In the genomic region with DNA sequence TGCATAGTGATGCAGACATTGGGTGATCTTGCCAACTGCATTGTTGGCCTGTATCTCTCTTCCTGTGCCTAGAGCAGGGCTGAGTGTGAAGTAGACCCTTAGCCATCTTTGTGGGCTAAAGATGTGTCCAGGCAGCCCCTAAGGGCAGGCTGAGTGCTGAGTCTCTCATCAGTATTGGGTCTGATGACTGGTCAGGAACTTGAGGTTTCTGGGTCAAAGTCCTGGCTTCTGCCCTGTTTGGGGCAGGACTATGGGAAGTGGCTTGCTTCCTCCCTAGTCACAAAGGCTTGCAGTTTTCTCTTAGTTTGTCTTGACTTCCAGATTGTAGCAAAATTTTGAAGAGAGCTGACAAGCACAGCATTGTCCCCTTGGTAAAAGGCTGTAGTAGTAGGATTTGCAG, we compare ENCODE assay signal across 25 cellular contexts. TPM values are rescaled to one million over a fixed set of nuclear protein-coding genes. Genes with fewer than 3 reads are reported as not detected.
DNase-seq lines count a peak whose midpoint lies in the region; ATAC-seq, FAIRE-seq and TF ChIP-seq lines count a peak whose summit lies in the region.
"Had no signal": no experiment of that assay in that cellular context is flagged by ENCODE, and none has a peak within 500 bp of the region (broad histone marks: within the 10 kb centered on the region; RNA-seq: fewer than 3 reads in every experiment).

No MANE protein-coding gene starts in this region.

- H3K4me3 Mint-ChIP-seq in brain: no peak overlapping the region
- H3K4me3 Mint-ChIP-seq: CD4-positive, alpha-beta T cell; IgD-negative memory B cell had no signal

- H3K27ac Mint-ChIP-seq in brain: peak overlapping the region in 3 of 5 experiments; percentile 46 to 86 (median 49)
- H3K27ac Mint-ChIP-seq: CD4-positive, alpha-beta T cell; IgD-negative memory B cell had no signal

- H3K36me3 ChIP-seq in MG63 (no peaks in the 10 kb centered on the region), HepG2 (replicated peaks in 1 of 2; ENCODE audit: control insufficient read depth in 1 of 2, insufficient read depth in 2 of 2, low read length in 2 of 2) (no peaks in the 10 kb centered on the region), small intestine (ENCODE audit: control insufficient read depth in 2 of 2, insufficient read depth in 2 of 2, low read length in 2 of 2) (no peaks in the 10 kb centered on the region), left ventricle myocardium inferior (no peaks in the 10 kb centered on the region)
- H3K36me3 ChIP-seq: BLaER1 had no signal

- no peaks in the 10 kb centered on the region for H3K27me3 ChIP-seq in MG63
- no peaks in the 10 kb centered on the region for H3K27me3 ChIP-seq in HepG2 (ENCODE audit: control insufficient read depth in 1 of 2, insufficient read depth in 2 of 2, low read length in 2 of 2)
- no peaks in the 10 kb centered on the region for H3K27me3 ChIP-seq in small intestine (ENCODE audit: control insufficient read depth in 2 of 2, insufficient read depth in 2 of 2, low read length in 2 of 2)
- H3K27me3 ChIP-seq in left ventricle myocardium inferior (ENCODE audit: low read depth): no peaks in the 10 kb centered on the region
- H3K27me3 ChIP-seq: BLaER1 had no signal

- in situ Hi-C loops in HepG2 (cut with HindIII; ENCODE audit: extremely low pct_ligation_motif_present, low pct_unique_long_range_greater_than_20kb): no loop called here

- H2AFZ ChIP-seq in HepG2 (ENCODE audit: low read length): no peak overlapping the region

- peaks cover 41% of the 10 kb centered on the region for H3K4me1 Mint-ChIP-seq in brain
- H3K4me1 Mint-ChIP-seq: IgD-negative memory B cell had no signal

- ATAC-seq in HepG2 (peak; percentile 85), GM21723 (IDR thresholded peaks at IDR 0.05; ENCODE audit: unreplicated experiment) (no peak)
- ATAC-seq: A549 had no signal

- TF ChIP-seq EP300 in HepG2 (IDR thresholded peaks at IDR 0.05; ENCODE audit: low read depth in 2 of 2, low read length in 2 of 2) (no peak), HepG2 (CRISPR knock-in tag; IDR thresholded peaks at IDR 0.05; ENCODE audit: borderline replicate concordance) (no peak)

- no peak overlapping the region for H3K4me3 ChIP-seq in MG63
- H3K4me3 ChIP-seq in HepG2 (replicated peaks in 1 of 3; ENCODE audit: insufficient read depth in 1 of 3, low read depth in 2 of 3, low read length in 3 of 3): no peak overlapping the region
- no peak overlapping the region for H3K4me3 ChIP-seq in small intestine (ENCODE audit: low read depth in 1 of 2, low read length in 2 of 2)
- no peak overlapping the region for H3K4me3 ChIP-seq in left ventricle myocardium inferior
- H3K4me3 ChIP-seq: A549, BLaER1, SK-N-MC had no signal

- H3K9ac ChIP-seq in HepG2 (ENCODE audit: insufficient read depth, low read depth, low read length): no peak overlapping the region
- H3K9ac ChIP-seq: BLaER1 had no signal

- DNase-seq in MG63: peak; percentile 29
- peak; percentile 24 for DNase-seq in HepG2 (ENCODE audit: low spot score)
- DNase-seq in small intestine: peak; percentile 24
- no peak for DNase-seq in Ammon's horn (ENCODE audit: low spot score)
- DNase-seq in germinal center (ENCODE audit: low spot score): no peak
- DNase-seq in left ventricle myocardium inferior: no peak
- DNase-seq: Caco-2; CD4-positive, alpha-beta T cell; DMS 273 treated with DMSO at 0.1 percent for 48 hours; DMS79 treated with DMSO at 0.1 percent for 48 hours; MV-4-11; NCI-H1105 treated with DMSO at 0.1 percent for 48 hours; NCI-H1694; NCI-H2081 treated with DMSO at 0.1 percent for 48 hours; NCI-H526; OCI-M1; SHP77 had no signal

- no TSS peak for BruUV-seq in HepG2 (replicated peaks; lab: Mats Ljungman, UMichigan)

- H3K4me2 ChIP-seq in HepG2 (ENCODE audit: low read depth, low read length): peak overlapping the region; percentile 55
- H3K4me2 ChIP-seq: A549, BLaER1 had no signal

- H4K20me1 ChIP-seq in HepG2 (ENCODE audit: insufficient read depth, low read length): no peaks in the 10 kb centered on the region
- H4K20me1 ChIP-seq: BLaER1 had no signal

- peaks cover 22% of the 10 kb centered on the region for H3K4me1 ChIP-seq in HepG2 (ENCODE audit: insufficient read depth, low read length)
- no peaks in the 10 kb centered on the region for H3K4me1 ChIP-seq in small intestine (ENCODE audit: control insufficient read depth in 2 of 2, insufficient read depth in 1 of 2, low read depth in 1 of 2, low read length in 1 of 2)
- H3K4me1 ChIP-seq in left ventricle myocardium inferior: peaks cover 18% of the 10 kb centered on the region
- H3K4me1 ChIP-seq: A549, BLaER1, Caco-2 had no signal

- intact Hi-C loops in HepG2 (cut with micrococcal nuclease; ENCODE audit: unreplicated experiment) (no loop called here), left ventricle myocardium inferior (cut with micrococcal nuclease) (no loop called here)

- no peak for TF ChIP-seq POLR2A in HepG2 (IDR thresholded peaks at IDR 0.05; ENCODE audit: insufficient read depth in 1 of 2, low read depth in 2 of 2, low read length in 2 of 2)

- no peaks in the 10 kb centered on the region for H3K79me2 ChIP-seq in HepG2 (ENCODE audit: insufficient read depth, low read length)

- TF ChIP-seq CTCF in brain (conservative IDR thresholded peaks at IDR 0.05) (no peak), HepG2 (CRISPR knock-in tag; IDR thresholded peaks at IDR 0.05) (no peak), left ventricle myocardium inferior (IDR thresholded peaks at IDR 0.05; ENCODE audit: borderline replicate concordance) (no peak)

- H3K27me3 Mint-ChIP-seq in brain: no peaks in the 10 kb centered on the region
- H3K27me3 Mint-ChIP-seq: CD4-positive, alpha-beta T cell; IgD-negative memory B cell had no signal

- H3K9me3 Mint-ChIP-seq in brain: peaks cover 6 to 14% (median 11%) of the 10 kb centered on the region in 5 experiments

- no peak for TF ChIP-seq RAD21 in HepG2 (CRISPR knock-in tag; IDR thresholded peaks at IDR 0.05)

- H3K9me3 ChIP-seq in MG63: no peaks in the 10 kb centered on the region
- no peaks in the 10 kb centered on the region for H3K9me3 ChIP-seq in HepG2 (ENCODE audit: low read length)
- no peaks in the 10 kb centered on the region for H3K9me3 ChIP-seq in small intestine (ENCODE audit: control insufficient read depth, low read depth)
- peaks cover 8% of the 10 kb centered on the region for H3K9me3 ChIP-seq in left ventricle myocardium inferior (replicated peaks)
- H3K9me3 ChIP-seq: A549, Caco-2 had no signal

- FAIRE-seq in HepG2 (lab: Jason Lieb, UNC): peak; percentile 80
- FAIRE-seq in small intestine (lab: Jason Lieb, UNC): no peak
- FAIRE-seq: A549, GM12891, H1 had no signal

- POLR2A ChIA-PET in HepG2 (lab: Yijun Ruan, JAX): interaction anchor here (1.0 kb wide), 1 partner anchor 9 kb away, joined by 3 read pairs; no protein-coding TSS in a partner anchor

- CTCF ChIA-PET in HepG2 (lab: Yijun Ruan, JAX; ENCODE audit: low intra/inter-chr PET ratio, low total read pairs): no interaction called here

- H3K27ac ChIP-seq in HepG2 (ENCODE audit: extremely low read length, insufficient read depth, low read length) (peak overlapping the region; percentile 37), small intestine (ENCODE audit: low read depth in 1 of 2, low read length in 1 of 2) (no peak overlapping the region), left ventricle myocardium inferior (replicated peaks) (no peak overlapping the region)
- H3K27ac ChIP-seq: A549, BLaER1, SK-N-MC had no signal

- H3K36me3 Mint-ChIP-seq in brain: peaks cover 24% of the 10 kb centered on the region
- H3K36me3 Mint-ChIP-seq: IgD-negative memory B cell had no signal

TF ChIP-seq in HepG2, 621 proteins besides CTCF, POLR2A, EP300 and RAD21 (continues in another document):
- 0 out of 2 replicates have a peak, but pooled peaks have one; percentile 18 for TF ChIP-seq KAT8 (CRISPR knock-in tag; IDR thresholded peaks at IDR 0.05)
- TF ChIP-seq HNF4G (IDR thresholded peaks at IDR 0.05; ENCODE audit: borderline replicate concordance, low read depth, low read length): peak; percentile 59
- no peak; the same call in 1 of the 2 replicates for TF ChIP-seq HNF4G (CRISPR knock-in tag; IDR thresholded peaks at IDR 0.05; ENCODE audit: borderline replicate concordance, low read depth)
- TF ChIP-seq ZNF670 (CRISPR knock-in tag; IDR thresholded peaks at IDR 0.05; ENCODE audit: borderline replicate concordance): no peak

RNA-seq across cellular contexts. Expression of gene BSN, which starts 56.6 kb away (rescaled TPM):
- total RNA-seq in MG63 (2014; rRNA removed; shearing (Covaris generic); ENCODE audit: low replicate concordance): 0.05 and 0.23 TPM in 2 replicates
- polyA plus RNA-seq in brain (ENCODE audit: insufficient read depth, low read depth, low replicate concordance): 11.8 TPM
- 0.70 and 0.86 TPM in 2 replicates for total RNA-seq in HepG2 (2016; rRNA removed; fragmentation: Illumina TruSeq; extraction: Trizol)
- 0.26 and 0.30 TPM in 2 replicates for total RNA-seq in HepG2 (2016; cell fraction: cytosol; rRNA removed; fragmentation: Illumina TruSeq; extraction: Trizol; ENCODE audit: low read depth)
- 0.67 and 0.71 TPM in 2 replicates for total RNA-seq in HepG2 (2016; cell fraction: insoluble cytoplasmic fraction; rRNA removed; fragmentation: Illumina TruSeq; extraction: Trizol)
- 0.28 and 0.43 TPM in 2 replicates for total RNA-seq in HepG2 (2016; cell fraction: membrane; rRNA removed; fragmentation: Illumina TruSeq; extraction: Trizol)
- total RNA-seq in HepG2 (2016; cell fraction: nucleus; rRNA removed; fragmentation: Illumina TruSeq; extraction: Trizol): 1.3 and 2.1 TPM in 2 replicates
- 0.42 and 0.67 TPM in 2 replicates for polyA plus RNA-seq in HepG2 (2011; rRNA removed)
- polyA plus RNA-seq in HepG2 (2011; cell fraction: cytosol; rRNA removed): 0.23 and 0.25 TPM in 2 replicates
- polyA plus RNA-seq in HepG2 (2011; cell fraction: nucleus; rRNA removed): 3.3 TPM in 2 replicates
- 0.98 and 1.0 TPM in 2 replicates for polyA plus RNA-seq in HepG2 (2012)
- polyA plus RNA-seq in HepG2 (2016; cell fraction: cytosol; fragmentation: Illumina TruSeq; extraction: Trizol; ENCODE audit: low read depth): 0.10 and 0.11 TPM in 2 replicates
- 0.40 and 0.68 TPM in 2 replicates for polyA plus RNA-seq in HepG2 (2016; cell fraction: insoluble cytoplasmic fraction; fragmentation: Illumina TruSeq; extraction: Trizol; ENCODE audit: low read depth)
- 0.08 and 0.10 TPM in 2 replicates for polyA plus RNA-seq in HepG2 (2016; cell fraction: membrane; fragmentation: Illumina TruSeq; extraction: Trizol; ENCODE audit: low read depth)
- 3.5 and 3.9 TPM in 2 replicates for polyA plus RNA-seq in HepG2 (2016; cell fraction: nucleus; fragmentation: Illumina TruSeq; extraction: Trizol; ENCODE audit: insufficient read depth, low read depth)
- 0.09 and 1.8 TPM in 2 replicates for polyA minus RNA-seq in HepG2 (2011; rRNA and poly(A)+ RNA removed; ENCODE audit: low replicate concordance)
- polyA minus RNA-seq in HepG2 (2011; cell fraction: cytosol; rRNA and poly(A)+ RNA removed): 0.88 and 1.1 TPM in 2 replicates
- polyA minus RNA-seq in HepG2 (2011; cell fraction: nucleus; rRNA and poly(A)+ RNA removed): 1.8 and 2.2 TPM in 2 replicates
- under 1 TPM in 2 of 3 donors, not detected in 1; under 0.01 to 0.64 TPM for polyA plus RNA-seq in small intestine
- total RNA-seq in left ventricle myocardium inferior: 0.55 TPM

Comparison
In these comparisons a context has a peak if more than half of its experiments do, and no peak if none do; other contexts are left out.
1. DNase-seq: peak in MG63 (single experiment), HepG2 (single experiment) and small intestine (single experiment); none in Ammon's horn (single experiment), germinal center (single experiment) and left ventricle myocardium inferior (single experiment).